Comparison of ENCODE assay signal across 10 cellular contexts in the genomic region with DNA sequence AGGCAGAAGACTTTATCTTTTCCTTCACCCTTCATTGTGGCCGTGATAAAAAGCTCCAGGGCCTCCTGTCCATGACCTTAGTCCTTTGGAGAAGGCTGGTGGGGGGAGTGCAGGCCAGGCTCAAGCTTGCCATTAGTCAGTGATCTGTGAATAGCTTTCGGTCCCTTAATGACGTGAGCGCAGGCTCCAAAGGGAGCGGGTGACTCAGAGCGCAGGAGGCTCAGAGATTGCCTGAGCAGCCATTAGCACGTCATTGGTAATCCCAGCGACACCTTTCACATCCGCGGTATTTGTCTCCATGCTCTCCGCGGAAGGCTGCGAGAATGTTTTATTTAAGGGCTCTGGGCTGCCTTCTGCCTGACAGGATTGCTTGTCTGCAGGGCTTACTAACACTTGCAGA.
A peak's percentile ranks its signal among the peaks of the same experiment; 100 is the strongest.
DNase-seq lines count a peak whose midpoint lies in the region; ATAC-seq and TF ChIP-seq lines count a peak whose summit lies in the region.
"Had no signal": no experiment of that assay in that cellular context is flagged by ENCODE, and none has a peak within 500 bp of the region (broad histone marks: within the 10 kb centered on the region; RNA-seq: fewer than 3 reads in every experiment).

No MANE protein-coding gene starts in this region.

- POLR2A ChIA-PET in Panc1 (lab: Charles Lee) = no interaction called here

- CTCF ChIA-PET in Panc1 (lab: Charles Lee) = interaction anchor here (0.5 kb wide), 1 partner anchor 758 kb away, joined by 5 read pairs; no protein-coding TSS in a partner anchor

- no peak overlapping the region for H3K27ac ChIP-seq in Panc1 (ENCODE audit: low read length)
- H3K27ac ChIP-seq in esophagus squamous epithelium = peak overlapping the region in 3 of 4 donors; percentile 67 to 74 (median 74)
- H3K27ac ChIP-seq: suprapubic skin had no signal

- H3K4me3 ChIP-seq in Panc1 (ENCODE audit: low read depth in 2 of 2, low read length in 2 of 2) = peak overlapping the region; percentile 12 to 40
- H3K4me3 ChIP-seq in esophagus squamous epithelium = peak overlapping the region in 3 of 4 donors; percentile 10 to 54 (median 18)
- H3K4me3 ChIP-seq in mucosa of descending colon = no peak overlapping the region
- H3K4me3 ChIP-seq: GM12878, suprapubic skin had no signal

- DNase-seq in COLO829 (ENCODE audit: low spot score) (peak; percentile 42), Panc1 (ENCODE audit: low read depth, low spot score) (peak; percentile 36), esophagus squamous epithelium (lab: John Stamatoyannopoulos, UW) (peak; percentile 3), mucosa of descending colon (peak; percentile 22 to 48 (median 25)), GM20000 (ENCODE audit: low spot score) (no peak), NCI-H446 treated with DMSO at 0.1 percent for 48 hours (lab: John Stamatoyannopoulos, UW) (no peak), NCI-H526 treated with DMSO at 0.1 percent for 48 hours (lab: John Stamatoyannopoulos, UW) (no peak)

- no TSS peak for BruUV-seq in Panc1 (replicated peaks; lab: Mats Ljungman, UMichigan)

- TF ChIP-seq CTCF in Panc1 (IDR thresholded peaks at IDR 0.05) (no peak), esophagus squamous epithelium (IDR thresholded peaks at IDR 0.05) (no peak), mucosa of descending colon (IDR thresholded peaks at IDR 0.05) (no peak), GM20000 (IDR thresholded peaks at IDR 0.05; ENCODE audit: extremely low read depth, missing control alignments) (no peak)

- TF ChIP-seq POLR2A in esophagus squamous epithelium (IDR thresholded peaks at IDR 0.05) = no peak

- 0 to 5% methylated on average over 4 to 7 of the region's 13 CpGs for WGBS in esophagus squamous epithelium, 2 donors

- H3K36me3 ChIP-seq in Panc1 (ENCODE audit: control insufficient read depth, insufficient read depth, low read length) (no peaks in the 10 kb centered on the region), esophagus squamous epithelium (no peaks in the 10 kb centered on the region), mucosa of descending colon (ENCODE audit: low read depth) (no peaks in the 10 kb centered on the region)
- H3K36me3 ChIP-seq: suprapubic skin had no signal

- H3K9me3 ChIP-seq in Panc1 (ENCODE audit: control insufficient read depth, insufficient read depth, low read depth, low read length) (no peaks in the 10 kb centered on the region), esophagus squamous epithelium (no peaks in the 10 kb centered on the region), mucosa of descending colon (no peaks in the 10 kb centered on the region)
- H3K9me3 ChIP-seq: suprapubic skin had no signal

- H3K4me1 ChIP-seq in Panc1 (ENCODE audit: control insufficient read depth, insufficient read depth, low read length) (no peaks in the 10 kb centered on the region), esophagus squamous epithelium (peaks cover 0 to 16% (median 7%) of the 10 kb centered on the region in 3 donors), mucosa of descending colon (ENCODE audit: low read depth) (no peaks in the 10 kb centered on the region)

- in situ Hi-C loops in Panc1 (cut with HindIII; ENCODE audit: low pct_unique_long_range_greater_than_20kb, low sequenced_read_pairs) = no loop called here

- intact Hi-C loops in Panc1 (cut with micrococcal nuclease; ENCODE audit: unreplicated experiment) (no loop called here), esophagus squamous epithelium (cut with DNase I) (no loop called here), mucosa of descending colon (cut with DNase I, micrococcal nuclease) (no loop called here)

- ATAC-seq in Panc1 (peak; percentile 91), mucosa of descending colon (peak; percentile 76), GM21423 (IDR thresholded peaks at IDR 0.05; ENCODE audit: unreplicated experiment) (no peak)
- ATAC-seq: GM12878 had no signal

- H3K27me3 ChIP-seq in Panc1 (ENCODE audit: control insufficient read depth, insufficient read depth, low read length) = no peaks in the 10 kb centered on the region
- H3K27me3 ChIP-seq in esophagus squamous epithelium = peaks cover 0 to 12% (median 0%) of the 10 kb centered on the region in 4 donors
- H3K27me3 ChIP-seq: suprapubic skin had no signal

Comparison
In these comparisons a context has a peak if more than half of its experiments do, and no peak if none do; other contexts are left out.
1. DNase-seq: peak in COLO829 (single experiment), Panc1 (single experiment), esophagus squamous epithelium (single experiment) and mucosa of descending colon (3 of 3); none in GM20000 (single experiment), NCI-H446 treated with DMSO at 0.1 percent for 48 hours (single experiment) and NCI-H526 treated with DMSO at 0.1 percent for 48 hours (single experiment).